Comparison of ENCODE assay signal across 28 cellular contexts in genomic region chr4:102219143-102219542, GRCh38.
DNase-seq lines count a peak whose midpoint lies in the region; ATAC-seq and TF ChIP-seq lines count a peak whose summit lies in the region.
"Had no signal": no experiment of that assay in that cellular context is flagged by ENCODE, and none has a peak within 500 bp of the region (broad histone marks: within the 10 kb centered on the region; RNA-seq: fewer than 3 reads in every experiment).

No MANE protein-coding gene starts in this region.

- H4K5ac ChIP-seq in mesendoderm (ENCODE audit: low read length), result no peak overlapping the region

- no peak overlapping the region for H2BK5ac ChIP-seq in mesendoderm (ENCODE audit: low read length)

- H3K27me3 Mint-ChIP-seq in T-cell (peaks cover 8 to 28% of the 10 kb centered on the region in 2 donors), natural killer cell (ENCODE audit: low read depth in 2 of 2) (peaks cover 0 to 14% of the 10 kb centered on the region in 2 donors)

- no peak overlapping the region for H4K8ac ChIP-seq in mesendoderm (ENCODE audit: low read depth, low read length)

- H3K4me3 Mint-ChIP-seq in T-cell, result no peak overlapping the region
- no peak overlapping the region for H3K4me3 Mint-ChIP-seq in natural killer cell
- H3K4me3 Mint-ChIP-seq: activated CD4-positive, alpha-beta T cell treated with anti-CD3 and anti-CD28 coated beads, Interleukin-2, amount 10 ng/mL, durations not matched to agents 24 days and 14 days; activated naive CD8-positive, alpha-beta T cell treated with anti-CD3 and anti-CD28 coated beads, Interleukin-2, amount 10 ng/mL, durations not matched to agents 7 days and 5 days; activated T-cell treated with anti-CD3 and anti-CD28 coated beads, Interleukin-2, amount 50 U/mL, for 4 hours; immature natural killer cell; neural crest cell had no signal

- H3K4me2 ChIP-seq in mesendoderm (ENCODE audit: low read length), result no peak overlapping the region
- H3K4me2 ChIP-seq: smooth muscle cell had no signal

- H3K27ac ChIP-seq in mesendoderm (ENCODE audit: low read depth, low read length), result no peak overlapping the region
- H3K27ac ChIP-seq: C4-2B, gastrocnemius medialis, SJCRH30, thoracic aorta had no signal

- CTCF ChIA-PET in T-cell (lab: Charles Lee), result no interaction called here

- H3K4me1 ChIP-seq in mesendoderm (ENCODE audit: control insufficient read depth, low read depth, low read length), result peaks cover 3% of the 10 kb centered on the region
- H3K4me1 ChIP-seq: gastrocnemius medialis, SJCRH30 had no signal

- H3K9me3 Mint-ChIP-seq in T-cell (peaks cover 0 to 4% (median 0%) of the 10 kb centered on the region in 3 donors), natural killer cell (no peaks in the 10 kb centered on the region)
- H3K9me3 Mint-ChIP-seq: activated CD4-positive, alpha-beta T cell treated with anti-CD3 and anti-CD28 coated beads, Interleukin-2, amount 10 ng/mL, durations not matched to agents 24 days and 14 days; activated T-cell treated with anti-CD3 and anti-CD28 coated beads, Interleukin-2, amount 50 U/mL, for 4 hours had no signal

- H3K79me1 ChIP-seq in mesendoderm (ENCODE audit: low read length), result no peaks in the 10 kb centered on the region

- no peak overlapping the region for H3K56ac ChIP-seq in mesendoderm (ENCODE audit: low read length)

- no peak overlapping the region for H3K4ac ChIP-seq in mesendoderm (ENCODE audit: low read depth, low read length)

- H3K36me3 Mint-ChIP-seq in T-cell (no peaks in the 10 kb centered on the region), natural killer cell (no peaks in the 10 kb centered on the region)
- H3K36me3 Mint-ChIP-seq: activated naive CD8-positive, alpha-beta T cell treated with anti-CD3 and anti-CD28 coated beads, Interleukin-2, amount 10 ng/mL, durations not matched to agents 7 days and 5 days; immature natural killer cell had no signal

- H3K23ac ChIP-seq in mesendoderm (ENCODE audit: low read length), result no peak overlapping the region

- POLR2A ChIA-PET in T-cell (lab: Charles Lee), result interaction anchor here in 1 of 2 donors (0.5 kb wide), 1 partner anchor 900 kb away, joined by 7 read pairs; no protein-coding TSS in a partner anchor

- H3K27ac Mint-ChIP-seq in T-cell, result no peak overlapping the region
- H3K27ac Mint-ChIP-seq in natural killer cell, result no peak overlapping the region
- H3K27ac Mint-ChIP-seq: activated CD4-positive, alpha-beta T cell treated with anti-CD3 and anti-CD28 coated beads, Interleukin-2, amount 10 ng/mL, durations not matched to agents 24 days and 14 days; activated naive CD8-positive, alpha-beta T cell treated with anti-CD3 and anti-CD28 coated beads, Interleukin-2, amount 10 ng/mL, durations not matched to agents 7 days and 5 days; immature natural killer cell had no signal

- H3K9ac ChIP-seq in mesendoderm (ENCODE audit: low read length), result no peak overlapping the region

- H3K27me3 ChIP-seq in mesendoderm (ENCODE audit: insufficient read depth, low read length, poor library complexity), result no peaks in the 10 kb centered on the region
- H3K27me3 ChIP-seq: gastrocnemius medialis, SJCRH30 had no signal

- no CpG with 5 or more reads among the region's 4 CpGs for WGBS in mesendoderm (ENCODE audit: extremely low coverage, insufficient coverage, low lambda C conversion rate)

- no peak for TF ChIP-seq CTCF in natural killer cell (IDR thresholded peaks at IDR 0.05)

- intact Hi-C loops in natural killer cell (cut with micrococcal nuclease), result no loop called here

- H3K4me3 ChIP-seq in mesendoderm (ENCODE audit: low read length), result no peak overlapping the region
- H3K4me3 ChIP-seq: gastrocnemius medialis, SJCRH30, smooth muscle cell, thoracic aorta had no signal

- ATAC-seq in T-cell (replicated peaks in 1 of 4), result no peak
- ATAC-seq in natural killer cell, result no peak
- ATAC-seq: activated T-cell treated with anti-CD3 and anti-CD28 coated beads, Interleukin-2, amount 50 U/mL, for 4 hours; gastrocnemius medialis; right cardiac atrium; stimulated activated naive CD8-positive, alpha-beta T cell treated with anti-CD3 and anti-CD28 coated beads, Interleukin-15, Interleukin-2, amounts not matched to agents 100 U/mL and 50 U/mL, for 24 hours had no signal

- H2BK120ac ChIP-seq in mesendoderm (ENCODE audit: low read depth, low read length), result no peak overlapping the region

- no peak overlapping the region for H2AK5ac ChIP-seq in mesendoderm (ENCODE audit: low read length)

- no peak overlapping the region for H3K18ac ChIP-seq in mesendoderm (ENCODE audit: low read length)

- H3K4me1 Mint-ChIP-seq in T-cell (no peaks in the 10 kb centered on the region), natural killer cell (no peaks in the 10 kb centered on the region)
- H3K4me1 Mint-ChIP-seq: activated CD4-positive, alpha-beta T cell treated with anti-CD3 and anti-CD28 coated beads, Interleukin-2, amount 10 ng/mL, durations not matched to agents 24 days and 14 days; activated naive CD8-positive, alpha-beta T cell treated with anti-CD3 and anti-CD28 coated beads, Interleukin-2, amount 10 ng/mL, durations not matched to agents 7 days and 5 days; immature natural killer cell had no signal

- DNase-seq in NCI-H146 (lab: John Stamatoyannopoulos, UW) (peak; percentile 54), NCI-H146 treated with DMSO at 0.1 percent for 48 hours (lab: John Stamatoyannopoulos, UW; ENCODE audit: unreplicated experiment) (no peak), NCI-H1417 (lab: John Stamatoyannopoulos, UW) (peak; percentile 26 to 87 (median 54)), NCI-H69 (lab: John Stamatoyannopoulos, UW) (peak; percentile 97), mesendoderm (peak; percentile 58), T-cell (no peak), natural killer cell (no peak), activated gamma-delta T cell (lab: John Stamatoyannopoulos, UW) (no peak)
- DNase-seq: 8988T; activated CD4-positive, alpha-beta T cell treated with anti-CD3 and anti-CD28 coated beads, Interleukin-2, amount 10 ng/mL, durations not matched to agents 24 days and 14 days; activated gamma-delta T cell treated with Interleukin-2 at 50 U/mL for 16 hours; activated naive CD8-positive, alpha-beta T cell treated with anti-CD3 and anti-CD28 coated beads, Interleukin-2, amount 10 ng/mL, durations not matched to agents 7 days and 5 days; activated T-cell treated with anti-CD3 and anti-CD28 coated beads, Interleukin-2, amount 50 U/mL, for 4 hours; aorta; effector CD4-positive, alpha-beta T cell; gastrocnemius medialis; immature natural killer cell; IMR-90; NCI-H774; posterior cingulate gyrus; right cardiac atrium; SJCRH30; stimulated activated naive CD8-positive, alpha-beta T cell treated with anti-CD3 and anti-CD28 coated beads, Interleukin-15, Interleukin-2, amounts not matched to agents 100 U/mL and 50 U/mL, for 24 hours; T1000 had no signal

- no peaks in the 10 kb centered on the region for H3K36me3 ChIP-seq in mesendoderm (ENCODE audit: control insufficient read depth, insufficient read depth, low read length)
- H3K36me3 ChIP-seq: gastrocnemius medialis, SJCRH30, thoracic aorta had no signal

- no peaks in the 10 kb centered on the region for H3K79me2 ChIP-seq in mesendoderm (ENCODE audit: control insufficient read depth, insufficient read depth, low read length)

- no peak overlapping the region for H2BK15ac ChIP-seq in mesendoderm (replicated peaks; ENCODE audit: low read depth)

Comparison
In these comparisons a context has a peak if more than half of its experiments do, and no peak if none do; other contexts are left out.
1. DNase-seq: peak in NCI-H146 (single experiment), NCI-H1417 (3 of 3), NCI-H69 (single experiment) and mesendoderm (single experiment); none in NCI-H146 treated with DMSO at 0.1 percent for 48 hours (single experiment), T-cell (0 of 34), natural killer cell (single experiment) and activated gamma-delta T cell (single experiment).